18 cellular contexts compared by ENCODE assay signal in genomic region chr6:100267721-100268123, GRCh38.
A peak's percentile ranks its signal among the peaks of the same experiment; 100 is the strongest.
DNase-seq lines count a peak whose midpoint lies in the region; ATAC-seq and TF ChIP-seq lines count a peak whose summit lies in the region.
"Had no signal": no experiment of that assay in that cellular context is flagged by ENCODE, and none has a peak within 500 bp of the region (broad histone marks: within the 10 kb centered on the region; RNA-seq: fewer than 3 reads in every experiment).

No MANE protein-coding gene starts in this region.

- no peaks in the 10 kb centered on the region for H3K9me2 ChIP-seq in OCI-LY7 (ENCODE audit: insufficient read depth, low read length)

- H3K4me2 ChIP-seq in OCI-LY7 (ENCODE audit: low read length), result no peak overlapping the region

- TF ChIP-seq CTCF in astrocyte of the cerebellum (IDR thresholded peaks at IDR 0.05; ENCODE audit: low read depth, low read length, missing control alignments) (no peak), fibroblast of the aortic adventitia (IDR thresholded peaks at IDR 0.05; ENCODE audit: insufficient read depth, low read length) (no peak), OCI-LY7 (conservative IDR thresholded peaks at IDR 0.05; ENCODE audit: low read length) (no peak)

- ATAC-seq in GM18861 (IDR thresholded peaks at IDR 0.05; ENCODE audit: unreplicated experiment) (no peak), GM21786 (IDR thresholded peaks at IDR 0.05; ENCODE audit: unreplicated experiment) (no peak)
- ATAC-seq: activated T-helper 17 cell treated with anti-CD3 and anti-CD28 coated beads, Interleukin-2, amount 50 U/mL, for 72 hours; T-cell had no signal

- H3K27ac ChIP-seq in HUES48 (ENCODE audit: low read depth, low read length), result peak overlapping the region; percentile 75
- no peak overlapping the region for H3K27ac ChIP-seq in OCI-LY7 (ENCODE audit: low read depth, low read length, poor library complexity, severe bottlenecking)
- H3K27ac ChIP-seq: adrenal gland, colonic mucosa, left ventricle myocardium inferior, pancreas had no signal

- intact Hi-C loops in OCI-LY7 (cut with micrococcal nuclease; ENCODE audit: unreplicated experiment) (no loop called here), posterior cingulate gyrus (cut with DNase I) (no loop called here)

- no TSS peak for BruUV-seq in OCI-LY7 (replicated peaks; lab: Mats Ljungman, UMichigan)

- H3K27me3 ChIP-seq in HUES48 (ENCODE audit: control insufficient read depth, insufficient read depth, low read length), result no peaks in the 10 kb centered on the region
- H3K27me3 ChIP-seq: adrenal gland, colonic mucosa, pancreas had no signal

- no peaks in the 10 kb centered on the region for H4K20me1 ChIP-seq in OCI-LY7 (ENCODE audit: insufficient read depth, low read length)

- POLR2A ChIA-PET in OCI-LY7 (lab: Charles Lee), result interaction anchor here (1.2 kb wide), 1 partner anchor 8 kb away, joined by 3 read pairs; no protein-coding TSS in a partner anchor

- 0 out of 2 replicates have a peak overlapping the region, but pooled peaks have one; percentile 6 for H3K9ac ChIP-seq in HUES48 (ENCODE audit: low read depth, low read length)

- no peak overlapping the region for H2AFZ ChIP-seq in OCI-LY7 (ENCODE audit: low read length)

- H3K4me1 ChIP-seq in HUES48 (ENCODE audit: control insufficient read depth, insufficient read depth, low read length), result peaks cover 31% of the 10 kb centered on the region
- no peaks in the 10 kb centered on the region for H3K4me1 ChIP-seq in OCI-LY7 (ENCODE audit: insufficient read depth, low read length, poor library complexity, severe bottlenecking)
- H3K4me1 ChIP-seq: adrenal gland, colonic mucosa, left ventricle myocardium inferior, pancreas had no signal

- no peaks in the 10 kb centered on the region for H3K9me3 ChIP-seq in HUES48 (ENCODE audit: control insufficient read depth, insufficient read depth, low read length)
- H3K9me3 ChIP-seq in OCI-LY7 (ENCODE audit: low read length), result no peaks in the 10 kb centered on the region
- H3K9me3 ChIP-seq: adrenal gland, colonic mucosa, left ventricle myocardium inferior, pancreas had no signal

- no peaks in the 10 kb centered on the region for H3K36me3 ChIP-seq in HUES48 (ENCODE audit: control insufficient read depth, insufficient read depth, low read length)
- no peaks in the 10 kb centered on the region for H3K36me3 ChIP-seq in OCI-LY7 (ENCODE audit: insufficient read depth, low read length)
- H3K36me3 ChIP-seq: adrenal gland, colonic mucosa, left ventricle myocardium inferior, pancreas had no signal

- H3K79me2 ChIP-seq in OCI-LY7 (ENCODE audit: insufficient read depth, low read depth, low read length), result no peaks in the 10 kb centered on the region

- H3K4me3 ChIP-seq in HUES48 (ENCODE audit: low read depth, low read length) (no peak overlapping the region), astrocyte of the cerebellum (ENCODE audit: low read depth, low read length) (no peak overlapping the region), fibroblast of the aortic adventitia (ENCODE audit: low read depth, low read length) (no peak overlapping the region), OCI-LY7 (ENCODE audit: low read depth, low read length, poor library complexity, severe bottlenecking) (no peak overlapping the region)
- H3K4me3 ChIP-seq: adrenal gland, colonic mucosa, left ventricle myocardium inferior, pancreas had no signal

- CTCF ChIA-PET in OCI-LY7 (lab: Charles Lee; ENCODE audit: unreplicated experiment), result no interaction called here

- peak; percentile 26 for DNase-seq in AG08395 (ENCODE audit: low spot score)
- peak; percentile 39 for DNase-seq in astrocyte of the cerebellum (ENCODE audit: low read depth)
- peak; percentile 19 for DNase-seq in fibroblast of the aortic adventitia (ENCODE audit: low read depth)
- no peak for DNase-seq in OCI-LY7 (ENCODE audit: low spot score)
- no peak for DNase-seq in posterior cingulate gyrus
- DNase-seq: adrenal gland; colonic mucosa; erythroblast; left ventricle myocardium inferior; NCI-H2081 treated with DMSO at 0.1 percent for 48 hours; pancreas; small intestine; stimulated activated naive CD4-positive, alpha-beta T cell treated with Interleukin-2 at 50 U/mL for 16 hours; T-cell had no signal

- in situ Hi-C loops in astrocyte of the cerebellum (cut with HindIII; ENCODE audit: low sequenced_read_pairs), result no loop called here

Comparison
In these comparisons a context has a peak if more than half of its experiments do, and no peak if none do; other contexts are left out.
1. DNase-seq: peak in AG08395 (single experiment), astrocyte of the cerebellum (single experiment) and fibroblast of the aortic adventitia (single experiment); none in OCI-LY7 (single experiment) and posterior cingulate gyrus (0 of 10).